Comparison of ENCODE assay signal across 8 cellular contexts in genomic region chr3:71658131-71658530, GRCh38.
DNase-seq lines count a peak whose midpoint lies in the region; ATAC-seq and TF ChIP-seq lines count a peak whose summit lies in the region.

No MANE protein-coding gene starts in this region.

- H3K4me3 ChIP-seq in choroid plexus epithelial cell (ENCODE audit: low read depth, low read length) = no peak overlapping the region
- H3K4me3 ChIP-seq in lung = no peak overlapping the region

- peaks cover 12% of the 10 kb centered on the region for H3K36me3 Mint-ChIP-seq in CD4-positive, alpha-beta T cell (ENCODE audit: low read depth)

- peak overlapping the region; percentile 22 to 43 for H3K27ac ChIP-seq in lung (ENCODE audit: low read depth in 1 of 2, low read length in 1 of 2)
- H3K27ac ChIP-seq in CD4-positive, alpha-beta T cell (ENCODE audit: low read depth, low read length) = no peak overlapping the region

- H3K9me3 Mint-ChIP-seq in CD4-positive, alpha-beta T cell = no peaks in the 10 kb centered on the region

- peaks cover 2 to 7% of the 10 kb centered on the region in 2 donors for H3K4me1 ChIP-seq in lung (ENCODE audit: control insufficient read depth in 2 of 2, insufficient read depth in 2 of 2, low read length in 2 of 2)

- no peaks in the 10 kb centered on the region for H3K27me3 ChIP-seq in lung (ENCODE audit: control insufficient read depth, insufficient read depth)
- no peaks in the 10 kb centered on the region for H3K27me3 ChIP-seq in CD4-positive, alpha-beta T cell (ENCODE audit: control insufficient read depth, insufficient read depth, low read length)

- TF ChIP-seq CTCF in choroid plexus epithelial cell (conservative IDR thresholded peaks at IDR 0.05; ENCODE audit: low read depth, low read length) (no peak), lung (IDR thresholded peaks at IDR 0.05; ENCODE audit: control extremely low read depth, extremely low read depth) (no peak)
- no peak for TF ChIP-seq CTCF in CD4-positive, alpha-beta T cell (IDR thresholded peaks at IDR 0.05)

- POLR2A ChIA-PET in CD4-positive, alpha-beta T cell (lab: Charles Lee) = no interaction called here

- H3K9me3 ChIP-seq in lung (ENCODE audit: control insufficient read depth in 2 of 2, insufficient read depth in 1 of 2, low read length in 1 of 2) = no peaks in the 10 kb centered on the region
- no peaks in the 10 kb centered on the region for H3K9me3 ChIP-seq in CD4-positive, alpha-beta T cell (ENCODE audit: control insufficient read depth, low read length)

- peaks cover 39% of the 10 kb centered on the region for H3K4me1 Mint-ChIP-seq in CD4-positive, alpha-beta T cell (ENCODE audit: low read depth)

- CTCF ChIA-PET in CD4-positive, alpha-beta T cell (lab: Charles Lee) = no interaction called here

- 40 to 57% methylated on average over 7 of the region's 7 CpGs for WGBS in lung, 2 donors

- H3K27ac Mint-ChIP-seq in CD4-positive, alpha-beta T cell = no peak overlapping the region

- DNase-seq in A172 (ENCODE audit: low spot score) = peak; percentile 91
- peak; percentile 74 for DNase-seq in NCI-H128 (lab: John Stamatoyannopoulos, UW; ENCODE audit: unreplicated experiment)
- DNase-seq in choroid plexus epithelial cell (ENCODE audit: low read depth) = peak; percentile 45
- peak; percentile 85 for DNase-seq in lung (ENCODE audit: low spot score)
- no peak for DNase-seq in NCI-H526 (lab: John Stamatoyannopoulos, UW)
- no peak for DNase-seq in CD4-positive, alpha-beta T cell
- DNase-seq in NCI-H1930 (lab: John Stamatoyannopoulos, UW) = no peak
- no peak for DNase-seq in inferior parietal cortex (ENCODE audit: extremely low spot score)

- H3K36me3 ChIP-seq in lung (ENCODE audit: control insufficient read depth in 2 of 2, insufficient read depth in 2 of 2, low read length in 2 of 2) = no peaks in the 10 kb centered on the region

- peak; percentile 68 for ATAC-seq in lung (ENCODE audit: insufficient read depth, low FRiP score)
- no peak for ATAC-seq in CD4-positive, alpha-beta T cell (ENCODE audit: poor library complexity)

- no peak overlapping the region for H3K4me3 Mint-ChIP-seq in CD4-positive, alpha-beta T cell

- intact Hi-C loops in CD4-positive, alpha-beta T cell (cut with DNase I, micrococcal nuclease) = no loop called here

- H3K27me3 Mint-ChIP-seq in CD4-positive, alpha-beta T cell = no peaks in the 10 kb centered on the region

Comparison
In these comparisons a context has a peak if more than half of its experiments do, and no peak if none do; other contexts are left out.
1. DNase-seq: peak in A172 (single experiment), NCI-H128 (single experiment), choroid plexus epithelial cell (single experiment) and lung (single experiment); none in NCI-H526 (0 of 2), CD4-positive, alpha-beta T cell (0 of 10), NCI-H1930 (0 of 2) and inferior parietal cortex (single experiment).